ENCODE assay signal across 18 cellular contexts in the genomic region with DNA sequence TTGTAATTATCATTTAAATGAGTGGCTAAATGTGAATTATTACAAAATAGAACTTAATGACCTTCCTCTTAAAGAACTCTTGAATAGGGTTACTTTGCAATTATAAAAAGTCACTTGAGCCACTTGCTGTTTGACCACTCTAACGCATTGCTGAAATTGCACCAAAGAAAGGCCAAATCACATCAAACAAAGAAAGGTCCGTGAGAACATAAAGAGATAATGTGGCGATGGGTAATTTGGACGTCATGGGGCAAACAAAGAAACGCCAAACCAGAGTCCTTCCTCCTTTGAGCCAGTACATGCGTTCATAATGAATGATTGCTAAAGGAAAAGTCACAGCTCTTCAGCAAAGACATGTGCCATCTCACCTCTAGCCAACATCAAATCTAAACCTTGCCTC.
DNase-seq lines count a peak whose midpoint lies in the region; FAIRE-seq lines count a peak whose summit lies in the region.
"Had no signal": no experiment of that assay in that cellular context is flagged by ENCODE, and none has a peak within 500 bp of the region (broad histone marks: within the 10 kb centered on the region; RNA-seq: fewer than 3 reads in every experiment).

No MANE protein-coding gene starts in this region.

- H3K79me2 ChIP-seq in mesendoderm (ENCODE audit: control insufficient read depth, insufficient read depth, low read length), result no peaks in the 10 kb centered on the region

- no peak overlapping the region for H2AK5ac ChIP-seq in mesendoderm (ENCODE audit: low read length)

- H3K56ac ChIP-seq in mesendoderm (ENCODE audit: low read length), result no peak overlapping the region

- no peak overlapping the region for H3K4me3 ChIP-seq in HAP-1
- H3K4me3 ChIP-seq in mesendoderm (ENCODE audit: low read length), result no peak overlapping the region
- H3K4me3 ChIP-seq: BLaER1 had no signal

- H2BK120ac ChIP-seq in mesendoderm (ENCODE audit: low read depth, low read length), result no peak overlapping the region

- no peak overlapping the region for H3K9ac ChIP-seq in mesendoderm (ENCODE audit: low read length)
- H3K9ac ChIP-seq: BLaER1, SK-N-SH had no signal

- no peak overlapping the region for H4K8ac ChIP-seq in mesendoderm (ENCODE audit: low read depth, low read length)

- peak; percentile 5 for FAIRE-seq in islet of Langerhans (lab: Jason Lieb, UNC)

- in situ Hi-C loops in HAP-1 (cut with MboI; ENCODE audit: low sequenced_read_pairs), result no loop called here

- H3K4me1 ChIP-seq in HAP-1, result peaks cover 19% of the 10 kb centered on the region
- no peaks in the 10 kb centered on the region for H3K4me1 ChIP-seq in mesendoderm (ENCODE audit: control insufficient read depth, low read depth, low read length)
- H3K4me1 ChIP-seq: BLaER1 had no signal

- no peak overlapping the region for H2BK15ac ChIP-seq in mesendoderm (replicated peaks; ENCODE audit: low read depth)

- H3K79me1 ChIP-seq in mesendoderm (ENCODE audit: low read length), result no peaks in the 10 kb centered on the region

- no peak overlapping the region for H3K27ac ChIP-seq in mesendoderm (ENCODE audit: low read depth, low read length)
- H3K27ac ChIP-seq: BLaER1 had no signal

- no CpG with 5 or more reads among the region's 6 CpGs for WGBS in mesendoderm (ENCODE audit: extremely low coverage, insufficient coverage, low lambda C conversion rate)

- H3K9me3 ChIP-seq in HAP-1, result no peaks in the 10 kb centered on the region
- H3K9me3 ChIP-seq: BLaER1, SK-N-SH had no signal

- no peak overlapping the region for H3K4me2 ChIP-seq in mesendoderm (ENCODE audit: low read length)
- H3K4me2 ChIP-seq: BLaER1, SK-N-SH had no signal

- DNase-seq in ELF-1 (ENCODE audit: low read depth, low spot score) (peak; percentile 4), HAP-1 (ENCODE audit: low spot score in 2 of 2) (peak; percentile 51 to 87), NCI-H69 (lab: John Stamatoyannopoulos, UW) (peak; percentile 83), HT-29 (ENCODE audit: low spot score) (no peak), mesendoderm (no peak)
- DNase-seq in activated CD8-positive, alpha-beta memory T cell treated with anti-CD3 and anti-CD28 coated beads for 24 hours, result no peak
- DNase-seq: Calu3; CD8-positive, alpha-beta T cell; DMS53; NCI-H1092 treated with DMSO at 0.1 percent for 48 hours; NCI-H2029; NCI-H2171 treated with DMSO at 0.1 percent for 48 hours; NCI-H446; NCI-H526 treated with DMSO at 0.1 percent for 48 hours; SHP77; SK-N-SH had no signal

- no peak overlapping the region for H2BK5ac ChIP-seq in mesendoderm (ENCODE audit: low read length)

- H4K5ac ChIP-seq in mesendoderm (ENCODE audit: low read length), result no peak overlapping the region

- H3K23ac ChIP-seq in mesendoderm (ENCODE audit: low read length), result no peak overlapping the region

- no peaks in the 10 kb centered on the region for H3K27me3 ChIP-seq in HAP-1 (ENCODE audit: low read depth)
- H3K27me3 ChIP-seq in mesendoderm (ENCODE audit: insufficient read depth, low read length, poor library complexity), result no peaks in the 10 kb centered on the region
- H3K27me3 ChIP-seq: BLaER1 had no signal

- H3K36me3 ChIP-seq in HAP-1 (replicated peaks), result no peaks in the 10 kb centered on the region
- no peaks in the 10 kb centered on the region for H3K36me3 ChIP-seq in mesendoderm (ENCODE audit: control insufficient read depth, insufficient read depth, low read length)
- H3K36me3 ChIP-seq: BLaER1 had no signal

- no peak overlapping the region for H3K18ac ChIP-seq in mesendoderm (ENCODE audit: low read length)

- H3K4ac ChIP-seq in mesendoderm (ENCODE audit: low read depth, low read length), result no peak overlapping the region

Comparison
In these comparisons a context has a peak if more than half of its experiments do, and no peak if none do; other contexts are left out.
1. DNase-seq: peak in ELF-1 (single experiment), HAP-1 (2 of 2) and NCI-H69 (single experiment); none in HT-29 (single experiment), mesendoderm (single experiment) and activated CD8-positive, alpha-beta memory T cell treated with anti-CD3 and anti-CD28 coated beads for 24 hours (single experiment).